Comparison of ENCODE assay signal across 21 cellular contexts in the genomic region with DNA sequence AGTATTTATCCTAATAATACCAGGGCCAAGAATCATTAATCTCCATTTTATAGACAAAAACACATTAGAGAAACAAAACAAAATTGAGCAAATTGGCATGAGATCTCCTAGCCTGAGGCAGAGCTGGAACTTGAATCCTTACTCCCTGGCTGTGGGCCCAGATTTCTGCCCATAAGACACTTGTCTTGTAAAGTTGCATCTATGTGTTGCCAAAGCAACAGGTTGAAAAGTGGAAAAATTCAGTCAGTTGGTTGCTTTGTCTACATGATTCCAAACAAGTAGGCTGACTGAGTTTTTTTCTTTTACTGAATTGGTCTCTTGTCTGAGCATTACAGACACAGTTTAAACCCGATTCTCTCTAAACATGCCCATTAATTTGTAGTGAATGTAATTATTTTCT. TPM values are rescaled to one million over a fixed set of nuclear protein-coding genes. Genes with fewer than 3 reads are reported as not detected.
DNase-seq lines count a peak whose midpoint lies in the region; ATAC-seq and TF ChIP-seq lines count a peak whose summit lies in the region.
"Had no signal": no experiment of that assay in that cellular context is flagged by ENCODE, and none has a peak within 500 bp of the region (broad histone marks: within the 10 kb centered on the region; RNA-seq: fewer than 3 reads in every experiment).

No MANE protein-coding gene starts in this region.

- H3K9me2 ChIP-seq in GM23248 (ENCODE audit: insufficient read depth) = no peaks in the 10 kb centered on the region

- H2AFZ ChIP-seq in GM23248 (no peak overlapping the region), neuronal stem cell (ENCODE audit: low read length) (peak overlapping the region; percentile 1)

- H3K4me2 ChIP-seq in GM23248 (ENCODE audit: unreplicated experiment) = no peak overlapping the region
- H3K4me2 ChIP-seq in neuronal stem cell (ENCODE audit: insufficient read depth, low read length, poor library complexity, severe bottlenecking) = no peak overlapping the region

- H3K18ac ChIP-seq in neuronal stem cell (ENCODE audit: low read length) = no peak overlapping the region

- no peak overlapping the region for H3K23ac ChIP-seq in neuronal stem cell (ENCODE audit: low read depth, low read length, poor library complexity)

- no peak overlapping the region for H3K27ac ChIP-seq in GM23248
- H3K27ac ChIP-seq in endodermal cell (ENCODE audit: low read depth, low read length) = peak overlapping the region; percentile 49
- H3K27ac ChIP-seq in neuronal stem cell (replicated peaks; ENCODE audit: low read length) = no peak overlapping the region
- H3K27ac ChIP-seq: adrenal gland, thoracic aorta had no signal

- H3K79me2 ChIP-seq in GM23248 (ENCODE audit: insufficient read depth) = no peaks in the 10 kb centered on the region

- no peak overlapping the region for H3K14ac ChIP-seq in neuronal stem cell (ENCODE audit: low read length)

- H3K9me3 ChIP-seq in GM23248 (ENCODE audit: low read depth) = no peaks in the 10 kb centered on the region
- no peaks in the 10 kb centered on the region for H3K9me3 ChIP-seq in endodermal cell (ENCODE audit: control insufficient read depth, low read length)
- no peaks in the 10 kb centered on the region for H3K9me3 ChIP-seq in neuronal stem cell (replicated peaks in 1 of 2; ENCODE audit: control insufficient read depth in 2 of 2, insufficient read depth in 1 of 2, low read depth in 1 of 2, low read length in 2 of 2)
- H3K9me3 ChIP-seq: adrenal gland, thoracic aorta had no signal

- H3K4me1 ChIP-seq in GM23248 (ENCODE audit: insufficient read depth) = no peaks in the 10 kb centered on the region
- H3K4me1 ChIP-seq in endodermal cell (ENCODE audit: control insufficient read depth, insufficient read depth, low read length) = peaks cover 3% of the 10 kb centered on the region
- H3K4me1 ChIP-seq in neuronal stem cell (ENCODE audit: control insufficient read depth in 2 of 2, insufficient read depth in 1 of 2, low read depth in 1 of 2, low read length in 2 of 2) = peaks cover 2 to 4% of the 10 kb centered on the region in 2 donors
- H3K4me1 ChIP-seq: adrenal gland had no signal

- intact Hi-C loops in posterior vena cava (cut with DNase I) = no loop called here

- H4K20me1 ChIP-seq in GM23248 (ENCODE audit: insufficient read depth) = no peaks in the 10 kb centered on the region

- H3K27me3 Mint-ChIP-seq in endodermal cell (ENCODE audit: insufficient read depth) = no peaks in the 10 kb centered on the region
- H3K27me3 Mint-ChIP-seq in activated T-helper 17 cell treated with anti-CD3 and anti-CD28 coated beads, Interleukin-2, amount 50 U/mL, for 72 hours = peaks cover 3% of the 10 kb centered on the region
- H3K27me3 Mint-ChIP-seq: activated CD8-positive, alpha-beta T cell treated with anti-CD3 and anti-CD28 coated beads for 36 hours; CD4-positive, alpha-beta T cell; stimulated activated memory B cell treated with anti-CD40 and anti-IgM and Interleukin-4, amounts not matched to agents 10 μg/mL and 1 μg/mL and 100 μg/mL, for 72 hours had no signal

- H3K9me3 Mint-ChIP-seq in endodermal cell = peaks cover 15% of the 10 kb centered on the region
- no peaks in the 10 kb centered on the region for H3K9me3 Mint-ChIP-seq in activated T-helper 17 cell treated with anti-CD3 and anti-CD28 coated beads, Interleukin-2, amount 50 U/mL, for 72 hours
- H3K9me3 Mint-ChIP-seq: activated CD8-positive, alpha-beta T cell treated with anti-CD3 and anti-CD28 coated beads for 36 hours; CD4-positive, alpha-beta T cell; stimulated activated memory B cell treated with anti-CD40 and anti-IgM and Interleukin-4, amounts not matched to agents 10 μg/mL and 1 μg/mL and 100 μg/mL, for 72 hours had no signal

- peak overlapping the region; percentile 53 for H3K27ac Mint-ChIP-seq in endodermal cell
- H3K27ac Mint-ChIP-seq in activated T-helper 17 cell treated with anti-CD3 and anti-CD28 coated beads, Interleukin-2, amount 50 U/mL, for 72 hours = no peak overlapping the region
- H3K27ac Mint-ChIP-seq: activated CD8-positive, alpha-beta T cell treated with anti-CD3 and anti-CD28 coated beads for 36 hours; CD4-positive, alpha-beta T cell; stimulated activated memory B cell treated with anti-CD40 and anti-IgM and Interleukin-4, amounts not matched to agents 10 μg/mL and 1 μg/mL and 100 μg/mL, for 72 hours had no signal

- H3K9ac ChIP-seq in GM23248 (no peak overlapping the region), endodermal cell (ENCODE audit: extremely low read depth, low read length, poor library complexity, severe bottlenecking) (no peak overlapping the region), neuronal stem cell (ENCODE audit: low read depth, low read length, poor library complexity) (no peak overlapping the region)

- no peak overlapping the region for H2BK5ac ChIP-seq in neuronal stem cell (ENCODE audit: low read length)

- H3K36me3 Mint-ChIP-seq in endodermal cell (ENCODE audit: low read depth) = no peaks in the 10 kb centered on the region
- no peaks in the 10 kb centered on the region for H3K36me3 Mint-ChIP-seq in activated T-helper 17 cell treated with anti-CD3 and anti-CD28 coated beads, Interleukin-2, amount 50 U/mL, for 72 hours (ENCODE audit: low read depth)
- H3K36me3 Mint-ChIP-seq: stimulated activated memory B cell treated with anti-CD40 and anti-IgM and Interleukin-4, amounts not matched to agents 10 μg/mL and 1 μg/mL and 100 μg/mL, for 72 hours had no signal

- no peak overlapping the region for H2BK120ac ChIP-seq in neuronal stem cell (ENCODE audit: low read depth, low read length)

- H3K36me3 ChIP-seq in GM23248 (ENCODE audit: low read depth) (no peaks in the 10 kb centered on the region), endodermal cell (ENCODE audit: control insufficient read depth, insufficient read depth, low read length) (no peaks in the 10 kb centered on the region), neuronal stem cell (replicated peaks in 1 of 2; ENCODE audit: control insufficient read depth in 2 of 2, insufficient read depth in 2 of 2, low read length in 2 of 2) (no peaks in the 10 kb centered on the region)
- H3K36me3 ChIP-seq: adrenal gland, thoracic aorta had no signal

- no peak overlapping the region for H2AK5ac ChIP-seq in neuronal stem cell (ENCODE audit: low read depth, low read length)

- no peak for ATAC-seq in HG02840 (IDR thresholded peaks at IDR 0.05; ENCODE audit: low FRiP score, unreplicated experiment)
- ATAC-seq in activated T-helper 17 cell treated with anti-CD3 and anti-CD28 coated beads, Interleukin-2, amount 50 U/mL, for 72 hours (replicated peaks) = no peak
- ATAC-seq: activated CD4-positive, CD25-positive, alpha-beta regulatory T cell treated with anti-CD3 and anti-CD28 coated beads, Interleukin-2, amount 50 U/mL, for 24 hours; activated CD8-positive, alpha-beta T cell treated with anti-CD3 and anti-CD28 coated beads for 36 hours; left ventricle myocardium superior; stimulated activated memory B cell treated with anti-CD40 and anti-IgM and Interleukin-4, amounts not matched to agents 10 μg/mL and 1 μg/mL and 100 μg/mL, for 72 hours had no signal

- no peak overlapping the region for H3K4ac ChIP-seq in neuronal stem cell (ENCODE audit: low read length)

- no peak overlapping the region for H2BK15ac ChIP-seq in neuronal stem cell (ENCODE audit: low read length)

- H2BK12ac ChIP-seq in neuronal stem cell (ENCODE audit: low read length) = no peak overlapping the region

- no peaks in the 10 kb centered on the region for H3F3A ChIP-seq in GM23248 (ENCODE audit: insufficient read depth)

- H4K91ac ChIP-seq in neuronal stem cell (ENCODE audit: low read depth, low read length, poor library complexity) = no peak overlapping the region

- no peak overlapping the region for H3K4me3 ChIP-seq in GM23248
- no peak overlapping the region for H3K4me3 ChIP-seq in endodermal cell (ENCODE audit: low read length)
- H3K4me3 ChIP-seq in neuronal stem cell (ENCODE audit: low read length in 2 of 2) = no peak overlapping the region
- H3K4me3 ChIP-seq: adrenal gland, thoracic aorta had no signal

- DNase-seq in GM23248 (peak; percentile 0), NCI-H446 treated with DMSO at 0.1 percent for 48 hours (lab: John Stamatoyannopoulos, UW) (peak; percentile 1), endodermal cell (no peak), neuronal stem cell (ENCODE audit: low spot score) (no peak), cerebellum (ENCODE audit: low spot score) (no peak), posterior vena cava (ENCODE audit: low spot score) (no peak)
- DNase-seq: activated CD8-positive, alpha-beta T cell treated with anti-CD3 and anti-CD28 coated beads for 36 hours; adrenal gland; CD4-positive, alpha-beta T cell; DMS153; IMR-90; left ventricle myocardium superior; NCI-H1436 treated with DMSO at 0.1 percent for 48 hours; NCI-H748 treated with DMSO at 0.1 percent for 48 hours; small intestine had no signal

- H3K4me3 Mint-ChIP-seq in endodermal cell = no peak overlapping the region
- H3K4me3 Mint-ChIP-seq in activated T-helper 17 cell treated with anti-CD3 and anti-CD28 coated beads, Interleukin-2, amount 50 U/mL, for 72 hours = no peak overlapping the region
- H3K4me3 Mint-ChIP-seq: activated CD8-positive, alpha-beta T cell treated with anti-CD3 and anti-CD28 coated beads for 36 hours; CD4-positive, alpha-beta T cell; stimulated activated memory B cell treated with anti-CD40 and anti-IgM and Interleukin-4, amounts not matched to agents 10 μg/mL and 1 μg/mL and 100 μg/mL, for 72 hours had no signal

- WGBS in GM23248 (ENCODE audit: low coverage in 1 of 2, low lambda C conversion rate in 2 of 2, missing lambda C conversion rate in 2 of 2), 2 experiments = 37 to 67% methylated on average over 1 of the region's 1 CpG
- WGBS in endodermal cell (ENCODE audit: insufficient coverage in 1 of 2, insufficient read length in 1 of 2), 2 experiments = no CpG with 5 or more reads among the region's 1 CpG
- WGBS in neuronal stem cell (ENCODE audit: extremely low coverage in 2 of 2, insufficient read length in 2 of 2, insufficient replicate concordance in 1 of 2), 2 donors = no CpG with 5 or more reads among the region's 1 CpG

- H3K27me3 ChIP-seq in GM23248 (replicated peaks; ENCODE audit: insufficient read depth) (no peaks in the 10 kb centered on the region), endodermal cell (ENCODE audit: control insufficient read depth, insufficient read depth, low read length, poor library complexity, severe bottlenecking) (no peaks in the 10 kb centered on the region), neuronal stem cell (ENCODE audit: control insufficient read depth in 3 of 3, insufficient read depth in 3 of 3, low read depth in 1 of 3, low read length in 3 of 3) (no peaks in the 10 kb centered on the region)

- H3K4me1 Mint-ChIP-seq in endodermal cell = peaks cover 23% of the 10 kb centered on the region
- H3K4me1 Mint-ChIP-seq in activated T-helper 17 cell treated with anti-CD3 and anti-CD28 coated beads, Interleukin-2, amount 50 U/mL, for 72 hours = no peaks in the 10 kb centered on the region
- H3K4me1 Mint-ChIP-seq: stimulated activated memory B cell treated with anti-CD40 and anti-IgM and Interleukin-4, amounts not matched to agents 10 μg/mL and 1 μg/mL and 100 μg/mL, for 72 hours had no signal

- TF ChIP-seq CTCF in endodermal cell (conservative IDR thresholded peaks at IDR 0.05) = no peak

- H3K79me1 ChIP-seq in neuronal stem cell (ENCODE audit: low read depth, low read length) = no peaks in the 10 kb centered on the region

- H4K8ac ChIP-seq in neuronal stem cell (ENCODE audit: low read depth, low read length) = no peak overlapping the region

- in situ Hi-C loops in GM23248 (cut with MboI) = no loop called here

RNA-seq across cellular contexts. Expression of a gene that starts 33.3 kb away (rescaled TPM):
- total RNA-seq in GM23248 (2014; rRNA removed; shearing (Covaris generic)) = not detected in 2 replicates
- polyA plus RNA-seq in GM23248 (2016; fragmentation: Nextera tagmentation; extraction: Ambion mirVana) = not detected in 2 replicates
- under 1 TPM in 1 of 2 donors, not detected in 1; 0.09 TPM for total RNA-seq in endodermal cell
- polyA plus RNA-seq in endodermal cell (2013, experiment 1 of 2) = not detected
- 0.08 TPM for polyA plus RNA-seq in endodermal cell (2013, experiment 2 of 2)
- 0.03 TPM for polyA plus RNA-seq in neuronal stem cell (2013, experiment 1 of 2)
- 0.01 TPM for polyA plus RNA-seq in neuronal stem cell (2013, experiment 2 of 2)
- total RNA-seq in cerebellum = 0.18 TPM
- total RNA-seq in activated T-helper 17 cell treated with anti-CD3 and anti-CD28 coated beads, Interleukin-2, amount 50 U/mL, for 72 hours = not detected
- not detected for total RNA-seq in posterior vena cava
- total RNA-seq: activated CD8-positive, alpha-beta T cell treated with anti-CD3 and anti-CD28 coated beads for 36 hours; adrenal gland; CD4-positive, alpha-beta T cell; dermis microvascular lymphatic vessel endothelial cell; IMR-90; left ventricle myocardium superior; thoracic aorta had no signal
- polyA plus RNA-seq: adrenal gland, IMR-90, small intestine had no signal

Comparison
In these comparisons a context has a peak if more than half of its experiments do, and no peak if none do; other contexts are left out.
1. DNase-seq: peak in GM23248 (single experiment) and NCI-H446 treated with DMSO at 0.1 percent for 48 hours (single experiment); none in endodermal cell (single experiment), neuronal stem cell (single experiment), cerebellum (single experiment) and posterior vena cava (single experiment).